In the genomic region with DNA sequence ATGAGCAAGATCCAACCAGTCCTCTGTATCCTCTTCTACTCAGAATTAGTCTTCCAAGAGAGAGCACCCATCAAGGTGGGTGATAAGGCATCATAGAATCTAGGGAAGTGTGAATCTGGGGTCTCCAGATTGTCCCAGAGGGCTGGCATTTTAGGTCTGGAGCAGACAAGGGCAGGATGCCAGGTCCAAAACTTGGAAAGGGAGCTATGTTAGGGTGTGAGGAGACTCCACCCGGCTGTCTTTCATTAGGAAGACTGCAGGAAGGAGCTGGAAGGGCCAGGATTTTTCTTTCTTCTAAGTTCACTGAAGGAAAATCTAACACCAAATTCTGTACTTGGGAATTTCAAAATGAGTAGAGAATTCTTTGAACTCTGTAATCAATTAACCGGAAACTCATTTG, we compare ENCODE assay signal across 1 cellular context.
TF ChIP-seq lines count a peak whose summit lies in the region.

No MANE protein-coding gene starts in this region.

TF ChIP-seq in GM23338, 12 proteins besides CTCF, POLR2A, EP300 and RAD21 (continued from another document):
- TF ChIP-seq ZNF462 (CRISPR knock-in tag; IDR thresholded peaks at IDR 0.05) (no peak), STAT1 (IDR thresholded peaks at IDR 0.05; ENCODE audit: unreplicated experiment) (no peak), REST (IDR thresholded peaks at IDR 0.05; ENCODE audit: unreplicated experiment) (no peak), ZNF114 (CRISPR knock-in tag; IDR thresholded peaks at IDR 0.05) (no peak), NANOG (IDR thresholded peaks at IDR 0.05; ENCODE audit: borderline replicate concordance) (no peak), EZH2phosphoT487 (IDR thresholded peaks at IDR 0.05; ENCODE audit: unreplicated experiment) (no peak)
